1 cellular context compared by ENCODE assay signal in the genomic region with DNA sequence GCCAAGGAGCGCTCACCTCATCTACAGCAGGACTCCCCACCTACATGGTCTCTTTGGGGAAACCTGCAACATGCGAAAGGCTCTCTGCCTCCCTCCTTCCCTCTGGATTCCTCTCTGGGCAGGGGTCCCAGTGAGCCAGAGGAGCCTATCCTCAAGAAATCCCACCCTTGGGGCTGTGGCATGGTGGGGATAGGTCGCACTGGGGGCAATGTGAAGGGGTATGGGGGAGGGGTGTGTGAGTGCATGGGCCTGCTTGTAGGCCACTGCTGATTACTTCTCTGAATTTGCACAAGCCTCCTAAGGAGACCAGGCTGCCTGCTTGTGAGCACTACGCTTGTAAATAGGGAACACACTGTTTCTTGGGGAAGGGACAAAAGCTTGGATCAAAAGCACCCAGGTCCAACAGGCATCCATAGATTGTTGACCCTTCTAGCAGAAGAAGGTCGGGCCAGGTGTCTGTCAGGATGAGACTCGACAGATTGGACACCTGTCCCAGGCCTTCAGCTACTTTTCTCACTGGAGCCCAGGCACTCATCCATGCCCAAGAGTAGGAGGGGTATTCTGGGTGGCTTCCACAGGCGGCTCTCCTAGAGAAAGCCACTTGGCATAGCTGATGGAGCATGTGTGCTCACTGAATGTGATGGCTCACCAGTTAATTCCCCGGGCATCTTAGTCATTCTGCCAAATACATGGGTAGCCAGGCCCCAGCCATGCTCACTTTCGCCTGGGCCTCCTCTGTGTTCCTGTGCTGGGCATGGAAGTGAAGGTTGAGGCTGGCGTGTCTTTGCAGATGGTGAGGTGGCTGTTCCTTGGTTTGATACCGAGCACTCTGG.
TF ChIP-seq lines count a peak whose summit lies in the region.

No MANE protein-coding gene starts in this region.

TF ChIP-seq in WTC11, 78 proteins besides CTCF, POLR2A, EP300 and RAD21 (continued from another document):
- TF ChIP-seq, protein P1, sequence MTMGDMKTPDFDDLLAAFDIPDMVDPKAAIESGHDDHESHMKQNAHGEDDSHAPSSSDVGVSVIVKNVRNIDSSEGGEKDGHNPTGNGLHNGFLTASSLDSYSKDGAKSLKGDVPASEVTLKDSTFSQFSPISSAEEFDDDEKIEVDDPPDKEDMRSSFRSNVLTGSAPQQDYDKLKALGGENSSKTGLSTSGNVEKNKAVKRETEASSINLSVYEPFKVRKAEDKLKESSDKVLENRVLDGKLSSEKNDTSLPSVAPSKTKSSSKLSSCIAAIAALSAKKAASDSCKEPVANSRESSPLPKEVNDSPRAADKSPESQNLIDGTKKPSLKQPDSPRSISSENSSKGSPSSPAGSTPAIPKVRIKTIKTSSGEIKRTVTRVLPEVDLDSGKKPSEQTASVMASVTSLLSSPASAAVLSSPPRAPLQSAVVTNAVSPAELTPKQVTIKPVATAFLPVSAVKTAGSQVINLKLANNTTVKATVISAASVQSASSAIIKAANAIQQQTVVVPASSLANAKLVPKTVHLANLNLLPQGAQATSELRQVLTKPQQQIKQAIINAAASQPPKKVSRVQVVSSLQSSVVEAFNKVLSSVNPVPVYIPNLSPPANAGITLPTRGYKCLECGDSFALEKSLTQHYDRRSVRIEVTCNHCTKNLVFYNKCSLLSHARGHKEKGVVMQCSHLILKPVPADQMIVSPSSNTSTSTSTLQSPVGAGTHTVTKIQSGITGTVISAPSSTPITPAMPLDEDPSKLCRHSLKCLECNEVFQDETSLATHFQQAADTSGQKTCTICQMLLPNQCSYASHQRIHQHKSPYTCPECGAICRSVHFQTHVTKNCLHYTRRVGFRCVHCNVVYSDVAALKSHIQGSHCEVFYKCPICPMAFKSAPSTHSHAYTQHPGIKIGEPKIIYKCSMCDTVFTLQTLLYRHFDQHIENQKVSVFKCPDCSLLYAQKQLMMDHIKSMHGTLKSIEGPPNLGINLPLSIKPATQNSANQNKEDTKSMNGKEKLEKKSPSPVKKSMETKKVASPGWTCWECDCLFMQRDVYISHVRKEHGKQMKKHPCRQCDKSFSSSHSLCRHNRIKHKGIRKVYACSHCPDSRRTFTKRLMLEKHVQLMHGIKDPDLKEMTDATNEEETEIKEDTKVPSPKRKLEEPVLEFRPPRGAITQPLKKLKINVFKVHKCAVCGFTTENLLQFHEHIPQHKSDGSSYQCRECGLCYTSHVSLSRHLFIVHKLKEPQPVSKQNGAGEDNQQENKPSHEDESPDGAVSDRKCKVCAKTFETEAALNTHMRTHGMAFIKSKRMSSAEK (CRISPR knock-in tag; IDR thresholded peaks at IDR 0.05; ENCODE audit: borderline replicate concordance) = no peak
- no peak for TF ChIP-seq E2F5 (CRISPR knock-in tag; IDR thresholded peaks at IDR 0.05)
- no peak for TF ChIP-seq ESRRA (CRISPR knock-in tag; IDR thresholded peaks at IDR 0.05; ENCODE audit: borderline replicate concordance)
